ENCODE assay signal across 1 cellular context in the genomic region with DNA sequence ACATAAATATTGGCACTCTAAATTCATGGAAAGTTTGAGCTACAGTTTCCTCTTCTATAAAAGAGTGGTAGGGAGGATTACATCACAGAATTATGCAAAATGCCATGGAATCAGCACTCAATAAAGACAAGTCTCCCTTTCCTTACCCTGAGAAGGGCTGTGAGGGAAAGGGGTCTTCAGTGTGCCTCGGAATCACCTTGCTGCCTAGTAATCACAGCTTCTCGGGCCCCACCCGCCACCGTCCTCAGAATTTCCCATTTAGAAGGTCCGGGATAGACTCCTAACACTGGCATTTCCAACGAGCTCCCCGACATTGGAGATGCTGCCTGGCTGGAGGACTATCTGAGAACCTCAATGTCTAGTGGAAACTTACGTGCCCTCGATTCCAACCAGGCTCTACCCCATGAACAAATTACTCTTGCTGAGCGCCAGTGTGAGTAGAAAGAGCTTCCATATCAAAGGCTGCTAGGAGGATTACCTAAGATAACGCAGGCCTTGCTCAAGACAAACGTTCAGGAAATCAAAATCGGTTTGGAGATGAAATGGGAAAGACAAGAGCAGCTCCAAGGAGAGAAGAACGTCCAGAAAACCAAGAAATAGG.
TF ChIP-seq lines count a peak whose summit lies in the region.

No MANE protein-coding gene starts in this region.

TF ChIP-seq in IMR-90, 13 proteins besides CTCF, POLR2A, EP300 and RAD21:
- TF ChIP-seq CEBPB (IDR thresholded peaks at IDR 0.05; ENCODE audit: low read depth, low read length), result 0 out of 2 replicates have a peak, but pooled peaks have one; percentile 18
- TF ChIP-seq, protein P1, sequence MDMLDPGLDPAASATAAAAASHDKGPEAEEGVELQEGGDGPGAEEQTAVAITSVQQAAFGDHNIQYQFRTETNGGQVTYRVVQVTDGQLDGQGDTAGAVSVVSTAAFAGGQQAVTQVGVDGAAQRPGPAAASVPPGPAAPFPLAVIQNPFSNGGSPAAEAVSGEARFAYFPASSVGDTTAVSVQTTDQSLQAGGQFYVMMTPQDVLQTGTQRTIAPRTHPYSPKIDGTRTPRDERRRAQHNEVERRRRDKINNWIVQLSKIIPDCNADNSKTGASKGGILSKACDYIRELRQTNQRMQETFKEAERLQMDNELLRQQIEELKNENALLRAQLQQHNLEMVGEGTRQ (IDR thresholded peaks at IDR 0.05; ENCODE audit: low read depth, low read length), result no peak
TF ChIP-seq in IMR-90: peak in this region for 1.
